Comparison of ENCODE assay signal across 10 cellular contexts in the genomic region with DNA sequence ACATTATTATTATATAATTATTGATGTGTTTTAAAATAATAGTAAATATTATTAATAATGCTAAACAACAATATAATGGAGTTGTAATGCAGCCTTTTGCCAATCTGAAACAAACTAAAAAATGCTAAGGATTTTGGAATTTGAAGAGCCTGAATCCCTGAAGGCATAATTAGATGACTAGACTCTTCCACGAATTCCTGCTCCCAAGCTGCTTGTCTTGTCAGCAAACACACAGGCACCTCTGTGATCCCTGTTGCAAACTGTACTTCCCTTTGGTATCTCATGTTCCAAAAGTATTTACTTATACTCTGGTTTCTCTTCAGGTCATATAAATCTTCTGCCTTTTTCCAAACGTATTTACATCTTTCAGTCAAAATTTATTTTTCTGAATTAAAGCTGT.
"Had no signal": no experiment of that assay in that cellular context is flagged by ENCODE, and none has a peak within 500 bp of the region (broad histone marks: within the 10 kb centered on the region; RNA-seq: fewer than 3 reads in every experiment).

No MANE protein-coding gene starts in this region.

- ATAC-seq: HCT116, HepG2 had no signal

- H3K9ac ChIP-seq: GM23248 had no signal

- H3K4me1 Mint-ChIP-seq: IgD-negative memory B cell had no signal

- H3K27ac ChIP-seq: GM23248, HL-60 had no signal

- DNase-seq: GM23248, GOT3, H7, HFFc6, KBM-7 had no signal

- H3K36me3 Mint-ChIP-seq: IgD-negative memory B cell had no signal

- H3K36me3 ChIP-seq: HAP-1 had no signal

- H3K27me3 Mint-ChIP-seq: IgD-negative memory B cell had no signal

- H3K27ac Mint-ChIP-seq: HFFc6, IgD-negative memory B cell had no signal

- H3K4me1 ChIP-seq: HAP-1 had no signal

- H3K4me3 Mint-ChIP-seq: HFFc6, IgD-negative memory B cell had no signal

- H3K9me3 ChIP-seq: HAP-1 had no signal

- H3K4me3 ChIP-seq: GM23248, HAP-1 had no signal
